7 cellular contexts compared by ENCODE assay signal in the genomic region with DNA sequence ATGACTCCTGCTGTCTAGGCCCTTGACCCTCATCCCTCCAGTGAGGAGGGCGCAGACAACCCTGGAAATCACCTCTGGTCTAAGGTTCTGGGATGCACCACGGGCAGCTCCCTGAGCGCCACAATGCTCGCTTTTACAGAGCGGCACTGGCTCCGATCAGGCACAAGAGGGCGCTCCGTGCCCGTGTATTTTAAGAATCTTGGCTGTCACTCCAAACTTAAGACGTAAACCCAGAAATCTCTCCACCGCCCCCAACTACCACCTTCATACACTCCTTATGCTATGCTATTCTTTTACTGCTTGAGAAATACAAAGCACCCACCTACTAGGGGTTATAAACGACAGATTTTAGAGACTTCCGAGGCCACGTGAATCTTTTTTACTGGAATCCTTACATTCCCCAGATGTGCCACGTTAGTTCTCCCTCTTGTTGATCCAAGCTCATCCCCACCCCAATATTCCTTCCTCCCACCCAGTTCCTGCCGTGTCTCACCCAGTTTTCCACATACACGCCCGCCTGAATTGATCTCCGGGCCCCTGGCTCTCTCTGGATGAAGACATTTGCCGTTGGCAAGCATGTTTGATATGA.
DNase-seq lines count a peak whose midpoint lies in the region; ATAC-seq, FAIRE-seq and TF ChIP-seq lines count a peak whose summit lies in the region.

No MANE protein-coding gene starts in this region.

- no peaks in the 10 kb centered on the region for H3K79me2 ChIP-seq in DOHH2 (ENCODE audit: control insufficient read depth, low read length)

- intact Hi-C loops in activated CD8-positive, alpha-beta T cell treated with anti-CD3 and anti-CD28 coated beads for 36 hours (cut with micrococcal nuclease): no loop called here
- intact Hi-C loops in heart right ventricle (cut with DNase I): loop anchor here in 4 of 10 donors (2.0 to 5.0 kb wide), 4 partner anchors 544 to 758 kb away; no protein-coding TSS in a partner anchor

- no peak overlapping the region for H3K27ac Mint-ChIP-seq in activated CD8-positive, alpha-beta T cell treated with anti-CD3 and anti-CD28 coated beads for 36 hours

- no peaks in the 10 kb centered on the region for H3K9me2 ChIP-seq in DOHH2 (replicated peaks; ENCODE audit: control insufficient read depth, low read length)

- no peaks in the 10 kb centered on the region for H3K9me3 Mint-ChIP-seq in activated CD8-positive, alpha-beta T cell treated with anti-CD3 and anti-CD28 coated beads for 36 hours

- no peaks in the 10 kb centered on the region for H3K36me3 ChIP-seq in DOHH2 (ENCODE audit: control insufficient read depth, low read length)
- H3K36me3 ChIP-seq in heart right ventricle: no peaks in the 10 kb centered on the region
- no peaks in the 10 kb centered on the region for H3K36me3 ChIP-seq in small intestine (ENCODE audit: control insufficient read depth in 2 of 2, insufficient read depth in 2 of 2, low read length in 2 of 2)

- no peak overlapping the region for H3K4me3 ChIP-seq in DOHH2 (ENCODE audit: low read length)
- H3K4me3 ChIP-seq in heart right ventricle: no peak overlapping the region
- no peak overlapping the region for H3K4me3 ChIP-seq in small intestine (ENCODE audit: low read depth in 1 of 2, low read length in 2 of 2)

- H3F3A ChIP-seq in DOHH2 (ENCODE audit: control insufficient read depth, insufficient read depth): no peaks in the 10 kb centered on the region

- H3K4me3 Mint-ChIP-seq in activated CD8-positive, alpha-beta T cell treated with anti-CD3 and anti-CD28 coated beads for 36 hours: no peak overlapping the region

- POLR2A ChIA-PET in activated CD8-positive, alpha-beta T cell treated with anti-CD3 and anti-CD28 coated beads for 36 hours (lab: Charles Lee): no interaction called here

- H4K20me1 ChIP-seq in DOHH2 (ENCODE audit: control insufficient read depth, insufficient read depth, low read depth, low read length): no peaks in the 10 kb centered on the region

- WGBS in heart right ventricle, 2 donors: 22 to 23% methylated on average over 20 of the region's 20 CpGs
- WGBS in small intestine, 3 donors: 16 to 23% (median 21%) methylated on average over 20 of the region's 20 CpGs

- H3K27ac ChIP-seq in DOHH2 (ENCODE audit: low read depth, low read length) (no peak overlapping the region), heart right ventricle (no peak overlapping the region), small intestine (ENCODE audit: low read depth in 1 of 2, low read length in 1 of 2) (no peak overlapping the region)

- ATAC-seq in GM21423 (IDR thresholded peaks at IDR 0.05; ENCODE audit: unreplicated experiment) (peak; percentile 46), heart right ventricle (peak in 5 of 8 donors; percentile 24 to 51 (median 49)), HG03095 (IDR thresholded peaks at IDR 0.05; ENCODE audit: unreplicated experiment) (no peak)
- ATAC-seq in activated CD8-positive, alpha-beta T cell treated with anti-CD3 and anti-CD28 coated beads for 36 hours: no peak

- no peaks in the 10 kb centered on the region for H3K9me3 ChIP-seq in DOHH2 (ENCODE audit: control insufficient read depth, insufficient read depth, low read length)
- no peaks in the 10 kb centered on the region for H3K9me3 ChIP-seq in heart right ventricle
- H3K9me3 ChIP-seq in small intestine (ENCODE audit: control insufficient read depth, low read depth): no peaks in the 10 kb centered on the region

- no peaks in the 10 kb centered on the region for H3K36me3 Mint-ChIP-seq in activated CD8-positive, alpha-beta T cell treated with anti-CD3 and anti-CD28 coated beads for 36 hours (ENCODE audit: low read depth)

- DNase-seq in NCI-H1092 (lab: John Stamatoyannopoulos, UW) (peak; percentile 31), heart right ventricle (peak; percentile 23 to 37), small intestine (peak; percentile 49)
- peak; percentile 55 for DNase-seq in activated CD8-positive, alpha-beta T cell treated with anti-CD3 and anti-CD28 coated beads for 36 hours

- H3K4me2 ChIP-seq in DOHH2 (ENCODE audit: low read length): no peak overlapping the region

- no peaks in the 10 kb centered on the region for H3K27me3 ChIP-seq in DOHH2 (ENCODE audit: control insufficient read depth, low read length)
- H3K27me3 ChIP-seq in heart right ventricle: peaks cover 0 to 76% (median 55%) of the 10 kb centered on the region in 7 donors
- H3K27me3 ChIP-seq in small intestine (ENCODE audit: control insufficient read depth in 2 of 2, insufficient read depth in 2 of 2, low read length in 2 of 2): peaks cover 0 to 3% of the 10 kb centered on the region in 2 donors

- no peak for FAIRE-seq in small intestine (lab: Jason Lieb, UNC)

- peak; percentile 89 for TF ChIP-seq CTCF in DOHH2 (IDR thresholded peaks at IDR 0.05; ENCODE audit: low read depth, low read length, poor library complexity, severe bottlenecking)
- TF ChIP-seq CTCF in activated CD8-positive, alpha-beta T cell treated with anti-CD3 and anti-CD28 coated beads for 36 hours (IDR thresholded peaks at IDR 0.05): peak; percentile 77
- TF ChIP-seq CTCF in heart right ventricle (IDR thresholded peaks at IDR 0.05): peak; percentile 49 to 81 (median 76)

- CTCF ChIA-PET in activated CD8-positive, alpha-beta T cell treated with anti-CD3 and anti-CD28 coated beads for 36 hours (lab: Charles Lee): interaction anchor here (1.0 to 2.3 kb wide), 7 partner anchors 9 to 757 kb away, joined by 3 to 21 read pairs (median 3); no protein-coding TSS in a partner anchor

- no peaks in the 10 kb centered on the region for H3K4me1 Mint-ChIP-seq in activated CD8-positive, alpha-beta T cell treated with anti-CD3 and anti-CD28 coated beads for 36 hours (ENCODE audit: low read depth)

- peaks cover 10% of the 10 kb centered on the region for H3K27me3 Mint-ChIP-seq in activated CD8-positive, alpha-beta T cell treated with anti-CD3 and anti-CD28 coated beads for 36 hours

- H3K4me1 ChIP-seq in DOHH2 (ENCODE audit: control insufficient read depth, low read length) (no peaks in the 10 kb centered on the region), heart right ventricle (peaks cover 0 to 6% (median 4%) of the 10 kb centered on the region in 9 donors), small intestine (ENCODE audit: control insufficient read depth in 2 of 2, insufficient read depth in 1 of 2, low read depth in 1 of 2, low read length in 1 of 2) (no peaks in the 10 kb centered on the region)

Comparison
In these comparisons a context has a peak if more than half of its experiments do, and no peak if none do; other contexts are left out.
1. ATAC-seq: peak in GM21423 (single experiment) and heart right ventricle (5 of 8); none in activated CD8-positive, alpha-beta T cell treated with anti-CD3 and anti-CD28 coated beads for 36 hours (single experiment) and HG03095 (single experiment).
2. Peak in every context shown above with its lines, with median percentiles within 50 percentile points of each other: CTCF ChIP-seq and DNase-seq.